ENCODE assay signal across 12 cellular contexts in genomic region chr14:96167224-96168148, GRCh38. TPM values are rescaled to one million over a fixed set of nuclear protein-coding genes. Genes with fewer than 3 reads are reported as not detected.
DNase-seq lines count a peak whose midpoint lies in the region.
"Had no signal": no experiment of that assay in that cellular context is flagged by ENCODE, and none has a peak within 500 bp of the region (broad histone marks: within the 10 kb centered on the region; RNA-seq: fewer than 3 reads in every experiment).

No MANE protein-coding gene starts in this region.

- peak; percentile 69 for DNase-seq in Caki2 (ENCODE audit: low read depth)
- peak; percentile 51 for DNase-seq in NCI-H226
- peak; percentile 60 for DNase-seq in dedifferentiated amniotic fluid mesenchymal stem cell (ENCODE audit: extremely low spot score)
- DNase-seq in mesenteric fat pad (ENCODE audit: low spot score), result peak; percentile 72
- DNase-seq in cerebellar cortex (ENCODE audit: low spot score), result no peak
- no peak for DNase-seq in NCI-H1092 (lab: John Stamatoyannopoulos, UW)
- no peak for DNase-seq in mucosa of gallbladder (ENCODE audit: low spot score)
- DNase-seq in NCI-H1930 (lab: John Stamatoyannopoulos, UW), result no peak
- DNase-seq: activated T-cell treated with anti-CD3 and anti-CD28 coated beads for 4 hours, GDM1, NCI-H1436, T-cell had no signal

- in situ Hi-C loops in Caki2 (cut with HindIII; ENCODE audit: low pct_unique_long_range_greater_than_20kb, low sequenced_read_pairs), result no loop called here

RNA-seq across cellular contexts. Expression of gene BDKRB2, which starts 37.2 kb away (rescaled TPM):
- 0.14 and 0.87 TPM in 2 replicates for total RNA-seq in Caki2 (2014; rRNA removed; shearing (Covaris generic); ENCODE audit: low replicate concordance)
- total RNA-seq in mesenteric fat pad (11.4 TPM), mucosa of gallbladder (14.5 TPM)

Comparison
In these comparisons a context has a peak if more than half of its experiments do, and no peak if none do; other contexts are left out.
1. DNase-seq: peak in Caki2 (single experiment), NCI-H226 (single experiment), dedifferentiated amniotic fluid mesenchymal stem cell (single experiment) and mesenteric fat pad (single experiment); none in cerebellar cortex (single experiment), NCI-H1092 (single experiment), mucosa of gallbladder (single experiment) and NCI-H1930 (0 of 2).